In the genomic region with DNA sequence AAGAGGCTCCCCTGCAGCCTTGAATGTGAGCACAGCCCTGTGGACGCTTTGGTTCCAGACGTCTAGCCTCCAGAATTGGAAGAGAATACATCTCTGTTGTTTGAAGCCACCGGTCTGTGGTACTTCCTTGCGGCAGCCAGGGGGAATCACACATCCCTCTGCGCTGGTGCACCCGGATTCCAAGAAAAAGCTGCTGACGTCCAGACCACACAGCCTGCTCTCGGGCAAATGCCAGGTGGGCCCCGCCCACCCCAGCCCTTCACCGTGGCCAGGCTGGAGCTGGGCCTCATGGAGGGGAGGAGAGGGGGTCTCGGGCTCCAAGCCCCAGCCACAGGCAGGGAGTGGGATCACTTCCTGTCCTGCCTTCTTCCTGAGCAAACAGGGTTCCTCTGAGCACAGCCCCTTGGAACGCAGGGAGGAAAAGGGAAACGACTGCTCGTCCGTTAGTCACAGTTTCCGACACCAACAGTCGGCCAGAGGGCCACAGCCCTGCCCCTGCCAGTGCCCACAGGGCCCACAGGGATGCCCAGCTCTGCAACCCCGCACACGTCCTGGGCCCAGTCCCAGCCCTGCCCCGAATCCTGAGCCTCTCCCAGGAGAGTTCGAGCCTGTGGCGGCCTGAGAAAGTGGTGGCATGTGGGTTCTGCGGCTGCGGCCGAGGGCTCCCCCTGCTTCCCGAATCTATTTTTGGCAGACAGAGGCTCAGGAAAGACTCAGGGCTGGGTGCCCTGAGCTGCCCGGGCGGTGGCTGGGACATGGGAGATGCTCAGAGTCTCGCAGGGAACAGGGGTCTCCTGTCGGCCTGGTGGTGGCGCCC, we compare ENCODE assay signal across 8 cellular contexts.
DNase-seq lines count a peak whose midpoint lies in the region; ATAC-seq lines count a peak whose summit lies in the region.

No MANE protein-coding gene starts in this region.

- in situ Hi-C loops in SK-MEL-5 (cut with HindIII; ENCODE audit: low pct_unique_long_range_greater_than_20kb, low sequenced_read_pairs) = no loop called here

- no peak for ATAC-seq in GM19397 (IDR thresholded peaks at IDR 0.05; ENCODE audit: unreplicated experiment)

- DNase-seq in AG20443 (ENCODE audit: low spot score) = peak; percentile 87
- peak; percentile 44 for DNase-seq in SK-MEL-5 (ENCODE audit: low read depth, low spot score)
- peak; percentile 87 for DNase-seq in fibroblast of peridontal ligament (ENCODE audit: extremely low read depth)
- DNase-seq in non-pigmented ciliary epithelial cell (ENCODE audit: low read depth) = peak; percentile 45
- DNase-seq in NCI-H748 (lab: John Stamatoyannopoulos, UW; ENCODE audit: unreplicated experiment) = no peak
- DNase-seq in globus pallidus (ENCODE audit: low spot score) = no peak
- DNase-seq in inferior parietal cortex (ENCODE audit: extremely low spot score) = no peak

Comparison
In these comparisons a context has a peak if more than half of its experiments do, and no peak if none do; other contexts are left out.
1. DNase-seq: peak in AG20443 (single experiment), SK-MEL-5 (single experiment), fibroblast of peridontal ligament (single experiment) and non-pigmented ciliary epithelial cell (single experiment); none in NCI-H748 (single experiment), globus pallidus (single experiment) and inferior parietal cortex (single experiment).